8 cellular contexts compared by ENCODE assay signal in genomic region chr12:120534203-120534702, GRCh38. TPM values are rescaled to one million over a fixed set of nuclear protein-coding genes. Genes with fewer than 3 reads are reported as not detected.
A peak's percentile ranks its signal among the peaks of the same experiment; 100 is the strongest.
DNase-seq lines count a peak whose midpoint lies in the region; ATAC-seq, FAIRE-seq and TF ChIP-seq lines count a peak whose summit lies in the region.

RNF10 (plus strand) TSS chr12:120534356; CDS start chr12:120534812, 456 bp downstream.

- ATAC-seq in A549 (peak; percentile 85 to 89), GM18861 (IDR thresholded peaks at IDR 0.05; ENCODE audit: unreplicated experiment) (peak; percentile 54), HG03139 (IDR thresholded peaks at IDR 0.05; ENCODE audit: unreplicated experiment) (peak; percentile 79)

- H3K36me3 Mint-ChIP-seq in immature natural killer cell = peaks cover 0 to 3% (median 0%) of the 10 kb centered on the region in 3 donors

- FAIRE-seq in A549 (lab: Jason Lieb, UNC) (no peak), small intestine (lab: Jason Lieb, UNC) (no peak)

- H3K4me1 Mint-ChIP-seq in immature natural killer cell = peaks cover 59% of the 10 kb centered on the region in 2 donors

- TF ChIP-seq EP300 in A549 (IDR thresholded peaks at IDR 0.05) = no peak

- H3K36me3 ChIP-seq in small intestine (ENCODE audit: control insufficient read depth in 2 of 2, insufficient read depth in 2 of 2, low read length in 2 of 2) = no peaks in the 10 kb centered on the region

- H3K27me3 Mint-ChIP-seq in immature natural killer cell (ENCODE audit: low read depth in 3 of 3) = peaks cover 6 to 13% (median 8%) of the 10 kb centered on the region in 3 donors

- TF ChIP-seq CTCF in A549 (IDR thresholded peaks at IDR 0.05) = no peak

- H3K27ac ChIP-seq in A549 (peak within 1 kb of the TSS; percentile 77 to 97), small intestine (ENCODE audit: low read depth in 1 of 2, low read length in 1 of 2) (peak within 1 kb of the TSS; percentile 86 to 91)

- H3K4me2 ChIP-seq in A549 = peak within 1 kb of the TSS; percentile 98

- WGBS in A549 (ENCODE audit: missing lambda C conversion rate) = 0% methylated on average over 16 of the region's 43 CpGs
- 1% methylated on average over 33 to 43 of the region's 43 CpGs for WGBS in small intestine, 3 donors

- peak; percentile 94 to 96 for DNase-seq in A549 (ENCODE audit: low read depth in 1 of 2, low spot score in 1 of 2)
- peak; percentile 93 for DNase-seq in NCI-H2227 treated with DMSO at 0.1 percent for 48 hours (lab: John Stamatoyannopoulos, UW)
- peak; percentile 33 to 58 (median 46) for DNase-seq in activated CD4-positive, CD25-positive, alpha-beta regulatory T cell (lab: John Stamatoyannopoulos, UW)
- peak; percentile 83 for DNase-seq in central memory CD4-positive, alpha-beta T cell
- peak; percentile 84 to 88 (median 87) for DNase-seq in immature natural killer cell
- DNase-seq in small intestine = peak; percentile 89

- no peak for TF ChIP-seq RAD21 in A549 (conservative IDR thresholded peaks at IDR 0.05 in 1 of 2, IDR thresholded peaks at IDR 0.05 in 1 of 2)

- no peaks in the 10 kb centered on the region for H3K9me3 Mint-ChIP-seq in immature natural killer cell

- H3K4me1 ChIP-seq in A549 (peaks cover 45% of the 10 kb centered on the region), small intestine (ENCODE audit: control insufficient read depth in 2 of 2, insufficient read depth in 1 of 2, low read depth in 1 of 2, low read length in 1 of 2) (peaks cover 0 to 16% of the 10 kb centered on the region in 2 donors)

- POLR2A ChIA-PET in A549 (lab: Yijun Ruan, JAX) = interaction anchor here (0.9 kb wide), 1 partner anchor 26 kb away, joined by 3 read pairs; no protein-coding TSS in a partner anchor

- H3K9me3 ChIP-seq in A549 = no peaks in the 10 kb centered on the region
- H3K9me3 ChIP-seq in small intestine (ENCODE audit: control insufficient read depth, low read depth) = no peaks in the 10 kb centered on the region

- TF ChIP-seq POLR2A in A549 (IDR thresholded peaks at IDR 0.05; ENCODE audit: low read length) = peak; percentile 97

- H3K27me3 ChIP-seq in small intestine (ENCODE audit: control insufficient read depth in 2 of 2, insufficient read depth in 2 of 2, low read length in 2 of 2) = no peaks in the 10 kb centered on the region

- H3K4me3 ChIP-seq in A549 (peak within 1 kb of the TSS; percentile 59), small intestine (ENCODE audit: low read depth in 1 of 2, low read length in 2 of 2) (peak within 1 kb of the TSS; percentile 78 to 99)

- CTCF ChIA-PET in A549 (lab: Yijun Ruan, JAX) = interaction anchor here (0.6 to 0.8 kb wide), 2 partner anchors 38 to 375 kb away, joined by 4 to 5 read pairs; no protein-coding TSS in a partner anchor

- peak within 1 kb of the TSS; percentile 82 to 96 (median 94) for H3K27ac Mint-ChIP-seq in immature natural killer cell

- peak within 1 kb of the TSS; percentile 86 to 97 (median 95) for H3K4me3 Mint-ChIP-seq in immature natural killer cell

TF ChIP-seq in A549, 52 proteins besides CTCF, POLR2A, EP300 and RAD21 (continues in another document):
- TF ChIP-seq PHF8 (IDR thresholded peaks at IDR 0.05; ENCODE audit: borderline replicate concordance, low read depth) (peak; percentile 91), ZFP36 (IDR thresholded peaks at IDR 0.05; ENCODE audit: borderline replicate concordance, partially characterized antibody) (no peak), TFCP2L1 (CRISPR knock-in tag; IDR thresholded peaks at IDR 0.05) (no peak), BCL3 (IDR thresholded peaks at IDR 0.05) (peak; percentile 92), HMGXB4 (CRISPR knock-in tag; IDR thresholded peaks at IDR 0.05; ENCODE audit: borderline replicate concordance) (0 out of 2 replicates have a peak, but pooled peaks have one; percentile 11), ZC3H11A (IDR thresholded peaks at IDR 0.05) (no peak), EHF (CRISPR knock-in tag; IDR thresholded peaks at IDR 0.05) (no peak), HEYL (CRISPR knock-in tag; IDR thresholded peaks at IDR 0.05) (no peak), CHD4 (IDR thresholded peaks at IDR 0.05; ENCODE audit: borderline replicate concordance) (no peak), E2F6 (IDR thresholded peaks at IDR 0.05; ENCODE audit: borderline replicate concordance, low read depth) (no peak), KDM5A (IDR thresholded peaks at IDR 0.05) (no peak), RNF2 (IDR thresholded peaks at IDR 0.05; ENCODE audit: borderline replicate concordance, low read depth) (no peak), NPAS2 (CRISPR knock-in tag; IDR thresholded peaks at IDR 0.05; ENCODE audit: borderline replicate concordance) (no peak), SMC3 (IDR thresholded peaks at IDR 0.05) (no peak), POLR2AphosphoS2 (conservative IDR thresholded peaks at IDR 0.05; ENCODE audit: low read length) (no peak), ESRRA (IDR thresholded peaks at IDR 0.05; ENCODE audit: borderline replicate concordance, low read length) (no peak), TP53 (CRISPR knock-in tag; IDR thresholded peaks at IDR 0.05) (no peak), JUN (IDR thresholded peaks at IDR 0.05) (peak; percentile 81 to 89; a peak in 4 of 5 replicates), NR3C1 (IDR thresholded peaks at IDR 0.05) (no peak), FOSL2 (IDR thresholded peaks at IDR 0.05) (no peak), FOSL2 (CRISPR knock-in tag; IDR thresholded peaks at IDR 0.05) (no peak), SREBF2 (IDR thresholded peaks at IDR 0.05) (no peak), REST (IDR thresholded peaks at IDR 0.05) (no peak)

RNA-seq across cellular contexts. Expression of gene RNF10, which starts in this region (rescaled TPM):
- polyA plus RNA-seq in A549 (2011; rRNA removed) (118 and 137 TPM in 2 replicates), A549 (2017; fragmentation: RNase III; extraction: RNeasy Plus Mini Kit Qiagen cat#74134 plus additional on column Dnase treatment) (87.0 to 101 TPM (median 99.3 TPM) in 3 replicates), immature natural killer cell (100 to 1,000 TPM in 1 of 3 donors, 10 to 100 TPM in 2; 60.3 to 154 (median 66.5) TPM), small intestine (100 to 1,000 TPM; 102 to 261 (median 159) TPM)
- 75.6 and 79.2 TPM in 2 replicates for polyA plus RNA-seq in A549 (2012; cell fraction: cytosol; rRNA removed)
- polyA plus RNA-seq in A549 (2012; cell fraction: nucleus; rRNA removed) = 76.1 and 96.9 TPM in 2 replicates
- 227 and 265 TPM in 2 replicates for polyA minus RNA-seq in A549 (2011; rRNA and poly(A)+ RNA removed)

Comparison
In these comparisons a context has a peak if more than half of its experiments do, and no peak if none do; other contexts are left out.
1. Peak in every context shown above with its lines: DNase-seq, ATAC-seq, H3K4me3 ChIP-seq and H3K27ac ChIP-seq.